Comparison of ENCODE assay signal across 28 cellular contexts in the genomic region with DNA sequence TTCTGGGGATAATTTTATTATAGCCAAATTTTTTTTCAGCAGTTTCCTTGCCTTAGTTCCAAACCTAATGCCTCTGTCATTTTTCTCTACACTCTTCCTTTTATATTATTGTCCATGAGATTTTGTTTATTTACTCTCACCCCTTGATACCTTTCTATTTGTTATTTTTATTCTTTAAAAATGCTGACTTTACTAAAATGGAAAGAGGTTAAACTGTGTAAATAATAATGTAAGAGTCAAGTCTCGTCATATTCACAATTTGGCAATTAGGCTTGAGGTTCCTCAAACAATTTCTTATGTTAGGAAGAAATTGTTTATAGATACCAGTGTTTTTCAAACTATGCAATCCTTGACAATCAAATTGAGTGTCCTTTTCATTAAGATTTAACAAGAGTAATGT.
"Had no signal": no experiment of that assay in that cellular context is flagged by ENCODE, and none has a peak within 500 bp of the region (broad histone marks: within the 10 kb centered on the region; RNA-seq: fewer than 3 reads in every experiment).

No MANE protein-coding gene starts in this region.

- H3K9me3 ChIP-seq: ovary, testis, thyroid gland, upper lobe of left lung, vagina had no signal

- H3K36me3 ChIP-seq: left lung, neural progenitor cell, ovary, right atrium auricular region, stomach, thyroid gland, transverse colon, upper lobe of left lung, vagina had no signal

- H3K4me1 ChIP-seq: left lung, right atrium auricular region, stomach, testis, thyroid gland, transverse colon, upper lobe of left lung, vagina had no signal

- H3K9ac ChIP-seq: neural progenitor cell had no signal

- ATAC-seq: left colon; left lung; natural killer cell; sciatic nerve; stimulated activated naive B cell treated with anti-CD40 and anti-IgM and Interleukin-4, amounts not matched to agents 10 μg/mL and 1 μg/mL and 100 μg/mL, for 72 hours; stimulated activated naive CD8-positive, alpha-beta T cell treated with anti-CD3 and anti-CD28 coated beads, Interleukin-15, Interleukin-2, amounts not matched to agents 100 U/mL and 50 U/mL, for 24 hours had no signal

- DNase-seq: hypothalamus; immature natural killer cell; kidney; left colon; left lung; mesendoderm; naive B cell; natural killer cell; nephron progenitor cell; ovary; stimulated activated CD4-positive, alpha-beta T cell treated with anti-CD3 and anti-CD28 coated beads, Interleukin-12 subunit alpha, Interleukin-12 subunit beta, amount 100 ng/mL, for 4 hours; stimulated activated CD4-positive, alpha-beta T cell treated with anti-CD3 and anti-CD28 coated beads, Interleukin-15, amount 100 ng/mL, for 24 hours; stimulated activated CD4-positive, alpha-beta T cell treated with anti-CD3 and anti-CD28 coated beads, Interleukin-2, amount 100 ng/mL, for 24 hours; stimulated activated CD4-positive, alpha-beta T cell treated with anti-CD3 and anti-CD28 coated beads, Interleukin-4, amount 100 ng/mL, for 1 hour; stimulated activated naive B cell treated with anti-CD40 and anti-IgM and Interleukin-4, amounts not matched to agents 10 μg/mL and 1 μg/mL and 100 μg/mL, for 72 hours; stimulated activated naive CD8-positive, alpha-beta T cell treated with anti-CD3 and anti-CD28 coated beads, Interleukin-15, Interleukin-2, amounts not matched to agents 100 U/mL and 50 U/mL, for 24 hours; stomach; testis; thyroid gland; transverse colon; upper lobe of left lung had no signal

- FAIRE-seq: islet of Langerhans, kidney had no signal

- H3K27me3 ChIP-seq: left lung, neural progenitor cell, ovary, right atrium auricular region, stomach, testis, thyroid gland, transverse colon, upper lobe of left lung, vagina had no signal

- H3K27ac ChIP-seq: left lung, neural progenitor cell, ovary, right atrium auricular region, skin epidermis, stomach, testis, thyroid gland, transverse colon, upper lobe of left lung, vagina had no signal

- H3K4me2 ChIP-seq: neural progenitor cell had no signal

- H2AFZ ChIP-seq: neural progenitor cell had no signal

- H3K4me3 ChIP-seq: left lung, lung, neural progenitor cell, ovary, right atrium auricular region, skin epidermis, stomach, testis, thyroid gland, transverse colon, upper lobe of left lung, vagina had no signal
